Comparison of ENCODE assay signal across 10 cellular contexts in the genomic region with DNA sequence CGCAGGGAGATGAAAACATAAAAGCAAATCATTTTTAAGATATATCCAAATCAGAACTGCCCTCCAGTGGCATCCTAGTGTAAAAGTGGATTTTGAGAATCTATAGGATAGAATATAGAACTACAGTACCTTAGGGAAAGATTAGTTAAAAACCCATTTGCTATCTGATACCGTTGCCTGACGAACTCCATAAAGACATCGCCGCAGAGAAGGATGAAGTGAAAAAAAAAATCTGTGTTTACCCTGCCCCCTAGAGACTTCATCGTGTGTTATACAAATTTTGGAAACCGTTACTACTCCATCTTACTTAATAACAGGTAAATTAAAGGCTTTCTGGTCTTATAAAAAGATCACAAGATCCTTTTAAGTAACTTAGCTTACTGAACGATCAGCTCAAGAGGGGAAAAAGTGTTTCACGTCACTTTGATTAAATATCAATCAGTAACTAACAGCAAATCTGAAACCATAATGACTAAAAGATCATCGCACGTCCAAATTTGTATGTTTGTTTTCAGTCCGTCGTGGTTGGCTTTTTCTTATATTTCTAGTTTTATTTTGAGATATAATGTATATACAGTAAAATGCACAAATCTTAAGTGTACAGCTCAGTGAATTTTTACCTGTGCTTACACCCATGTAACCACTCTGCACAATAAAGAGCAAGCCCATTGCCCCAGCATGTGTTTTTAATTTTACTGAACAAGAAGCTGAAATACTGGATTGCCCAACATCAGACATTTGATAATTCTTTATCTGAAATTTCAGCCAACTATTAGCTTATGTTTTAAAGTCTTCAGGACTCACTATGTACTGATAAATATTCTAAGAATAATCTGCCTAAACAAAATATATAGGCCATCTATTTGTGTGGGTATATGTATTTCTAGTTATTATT. TPM values are rescaled to one million over a fixed set of nuclear protein-coding genes. Genes with fewer than 3 reads are reported as not detected.
DNase-seq lines count a peak whose midpoint lies in the region; ATAC-seq and TF ChIP-seq lines count a peak whose summit lies in the region.
"Had no signal": no experiment of that assay in that cellular context is flagged by ENCODE, and none has a peak within 500 bp of the region (broad histone marks: within the 10 kb centered on the region; RNA-seq: fewer than 3 reads in every experiment).

No MANE protein-coding gene starts in this region.

- no peak overlapping the region for H3K4me3 Mint-ChIP-seq in CD14-positive monocyte
- no peak overlapping the region for H3K4me3 Mint-ChIP-seq in T-cell

- H3K9me3 ChIP-seq in HUES64 (ENCODE audit: insufficient read depth, low read depth, low read length) (no peaks in the 10 kb centered on the region), iPS DF 6.9 (ENCODE audit: control insufficient read depth, insufficient read depth, low read length) (no peaks in the 10 kb centered on the region), subcutaneous abdominal adipose tissue (ENCODE audit: control insufficient read depth in 5 of 5, low read length in 5 of 5) (no peaks in the 10 kb centered on the region)

- no peak for DNase-seq in CD14-positive monocyte (ENCODE audit: low spot score)
- DNase-seq in T-cell: no peak
- DNase-seq in iPS DF 6.9 (ENCODE audit: low read depth, low spot score): no peak
- no peak for DNase-seq in activated CD8-positive, alpha-beta memory T cell treated with anti-CD3 and anti-CD28 coated beads, Interleukin-2, amount 50 U/mL, for 4 hours

- ATAC-seq in T-cell (replicated peaks in 1 of 4) (peak; percentile 7 to 40 (median 20)), GM21619 (IDR thresholded peaks at IDR 0.05; ENCODE audit: unreplicated experiment) (no peak), GM19023 (IDR thresholded peaks at IDR 0.05; ENCODE audit: unreplicated experiment) (no peak)

- POLR2A ChIA-PET in T-cell (lab: Charles Lee): interaction anchor here (0.6 to 2.1 kb wide), 15 partner anchors 11 to 298 kb away, joined by 3 to 17 read pairs (median 5); partner anchors contain the start of gene PAQR8 (in 1 of the 2)

- H3K9ac ChIP-seq in HUES64 (ENCODE audit: low read depth, low read length) (peak overlapping the region; percentile 76), subcutaneous abdominal adipose tissue (ENCODE audit: low read length in 5 of 5) (peak overlapping the region in 3 of 5 donors; percentile 44 to 54 (median 44))

- peaks cover 0 to 3% (median 0%) of the 10 kb centered on the region in 7 donors for H3K9me3 Mint-ChIP-seq in CD14-positive monocyte
- no peaks in the 10 kb centered on the region for H3K9me3 Mint-ChIP-seq in T-cell
- H3K9me3 Mint-ChIP-seq: IgD-negative memory B cell had no signal

- H3K4me1 Mint-ChIP-seq in CD14-positive monocyte (peaks cover 28% of the 10 kb centered on the region), T-cell (peaks cover 37 to 55% (median 38%) of the 10 kb centered on the region in 3 donors)

- H3K4me1 ChIP-seq in HUES64 (ENCODE audit: insufficient read depth, low read length) (peaks cover 15% of the 10 kb centered on the region), iPS DF 6.9 (ENCODE audit: control insufficient read depth, insufficient read depth, low read length) (no peaks in the 10 kb centered on the region), subcutaneous abdominal adipose tissue (ENCODE audit: control insufficient read depth in 5 of 5, insufficient read depth in 5 of 5, low read length in 5 of 5) (peaks cover 5 to 21% (median 19%) of the 10 kb centered on the region in 5 donors)

- intact Hi-C loops in CD14-positive monocyte (cut with micrococcal nuclease): loop anchor here (5.0 to 10.0 kb wide), 4 partner anchors 77 to 289 kb away; partner anchors contain the start of genes TRAM2 (in 2 of the 2) and PAQR8 (in 1 of the 2)

- WGBS in HUES64: 42% methylated on average over 6 of the region's 13 CpGs
- no CpG with 5 or more reads among the region's 13 CpGs for WGBS in iPS DF 6.9 (ENCODE audit: insufficient coverage, insufficient read length)

- H3K27ac Mint-ChIP-seq in CD14-positive monocyte (no peak overlapping the region), T-cell (no peak overlapping the region)
- H3K27ac Mint-ChIP-seq: IgD-negative memory B cell had no signal

- H3K36me3 ChIP-seq in HUES64 (ENCODE audit: insufficient read depth, low read length) (peaks cover 30% of the 10 kb centered on the region), iPS DF 6.9 (ENCODE audit: control insufficient read depth, insufficient read depth, low read length) (peaks cover 16% of the 10 kb centered on the region; the same call in 1 of the 2 replicates), subcutaneous abdominal adipose tissue (ENCODE audit: control insufficient read depth in 5 of 5, insufficient read depth in 5 of 5, low read length in 5 of 5) (peaks cover 13 to 23% (median 22%) of the 10 kb centered on the region in 5 donors)

- H3K27me3 ChIP-seq in HUES64 (ENCODE audit: insufficient read depth, low read length) (no peaks in the 10 kb centered on the region), iPS DF 6.9 (ENCODE audit: control insufficient read depth, insufficient read depth, low read length) (no peaks in the 10 kb centered on the region), subcutaneous abdominal adipose tissue (ENCODE audit: control insufficient read depth in 5 of 5, insufficient read depth in 4 of 5, low read length in 5 of 5) (no peaks in the 10 kb centered on the region)

- H3K27ac ChIP-seq in HUES64 (ENCODE audit: low read depth, low read length): no peak overlapping the region
- H3K27ac ChIP-seq in iPS DF 6.9 (ENCODE audit: low read length): no peak overlapping the region
- H3K27ac ChIP-seq in subcutaneous abdominal adipose tissue (ENCODE audit: low read depth, low read length): no peak overlapping the region

- CTCF ChIA-PET in T-cell (lab: Charles Lee): interaction anchor here (0.5 to 4.6 kb wide), 47 partner anchors 9 to 1262 kb away, joined by 3 to 91 read pairs (median 5); partner anchors contain the start of genes EFHC1 (in 2 of the 2) and PAQR8 (in 1 of the 2)

- peak; percentile 22 for TF ChIP-seq CTCF in CD14-positive monocyte (IDR thresholded peaks at IDR 0.05)

- H3K27me3 Mint-ChIP-seq in CD14-positive monocyte (ENCODE audit: low read depth in 3 of 3) (no peaks in the 10 kb centered on the region), T-cell (no peaks in the 10 kb centered on the region)
- H3K27me3 Mint-ChIP-seq: IgD-negative memory B cell had no signal

- H3K4me3 ChIP-seq in HUES64 (ENCODE audit: low read length) (peak overlapping the region; percentile 74), iPS DF 6.9 (ENCODE audit: low read length) (peak overlapping the region; percentile 26; the same call in 1 of the 2 replicates), subcutaneous abdominal adipose tissue (ENCODE audit: low read depth in 1 of 5, low read length in 5 of 5) (peak overlapping the region; percentile 81 to 93 (median 88))

- H3K36me3 Mint-ChIP-seq in CD14-positive monocyte: peaks cover 21% of the 10 kb centered on the region in 2 donors
- peaks cover 27% of the 10 kb centered on the region for H3K36me3 Mint-ChIP-seq in T-cell

RNA-seq across cellular contexts. Expression of gene MCM3, which starts 0.9 kb away (rescaled TPM):
- 10 to 100 TPM; 12.1 to 15.3 TPM for polyA plus RNA-seq in CD14-positive monocyte
- polyA plus RNA-seq in HUES64 (2013, experiment 1 of 2): 200 TPM
- 189 TPM for polyA plus RNA-seq in HUES64 (2013, experiment 2 of 2)
- 10 to 100 TPM; 22.9 to 52.1 (median 47.5) TPM for total RNA-seq in T-cell

RNA-seq across cellular contexts. Expression of gene IL17F, which starts 41.1 kb away (rescaled TPM):
- polyA plus RNA-seq in CD14-positive monocyte: not detected
- polyA plus RNA-seq in HUES64 (2013, experiment 1 of 2): not detected
- polyA plus RNA-seq in HUES64 (2013, experiment 2 of 2): not detected
- total RNA-seq in T-cell: not detected
- total RNA-seq: renal cortical epithelial cell had no signal
- polyA plus RNA-seq: IgD-negative memory B cell had no signal

Comparison
In these comparisons a context has a peak if more than half of its experiments do, and no peak if none do; other contexts are left out.
1. H3K4me3 ChIP-seq: peak in every context shown above with its lines; median percentile 88 in subcutaneous abdominal adipose tissue; 74 in HUES64; 26 in iPS DF 6.9.
2. ATAC-seq: peak in T-cell (4 of 4); none in GM21619 (single experiment) and GM19023 (single experiment).